Comparison of ENCODE assay signal across 18 cellular contexts in genomic region chr2:215723011-215723410, GRCh38.
DNase-seq lines count a peak whose midpoint lies in the region; ATAC-seq, FAIRE-seq and TF ChIP-seq lines count a peak whose summit lies in the region.
"Had no signal": no experiment of that assay in that cellular context is flagged by ENCODE, and none has a peak within 500 bp of the region (broad histone marks: within the 10 kb centered on the region; RNA-seq: fewer than 3 reads in every experiment).

No MANE protein-coding gene starts in this region.

- H3K9me3 ChIP-seq in Caco-2 (peaks cover 4% of the 10 kb centered on the region; the same call in 1 of the 2 replicates), astrocyte (ENCODE audit: insufficient read depth, low read depth, low read length) (no peaks in the 10 kb centered on the region), gastroesophageal sphincter (no peaks in the 10 kb centered on the region), aorta (ENCODE audit: control insufficient read depth, low read length) (no peaks in the 10 kb centered on the region)

- DNase-seq in Caco-2 (peak in 1 of 2 experiments; percentile 52), astrocyte (ENCODE audit: low read depth) (peak; percentile 86), progenitor cell of endocrine pancreas (ENCODE audit: low spot score, unreplicated experiment) (no peak), osteocyte (ENCODE audit: extremely low spot score, unreplicated experiment) (no peak), SW480 (ENCODE audit: low spot score) (no peak), aorta (no peak)
- DNase-seq in stimulated activated CD4-positive, alpha-beta T cell treated with anti-CD3 and anti-CD28 coated beads, Interleukin-1b, Interleukin-23, amount 100 ng/mL, for 48 hours = no peak
- DNase-seq: NCI-H1048, NCI-H1436 treated with DMSO at 0.1 percent for 48 hours, NCI-H2081, NCI-H510A treated with DMSO at 0.1 percent for 48 hours, NCI-H82, PC-9 had no signal

- H3K4me1 Mint-ChIP-seq in Caco-2 (ENCODE audit: low read depth, unreplicated experiment) = peaks cover 33% of the 10 kb centered on the region
- H3K4me1 Mint-ChIP-seq in astrocyte (ENCODE audit: low read depth, unreplicated experiment) = peaks cover 28% of the 10 kb centered on the region
- peaks cover 8% of the 10 kb centered on the region for H3K4me1 Mint-ChIP-seq in progenitor cell of endocrine pancreas (ENCODE audit: low read depth)
- H3K4me1 Mint-ChIP-seq in osteocyte (ENCODE audit: unreplicated experiment) = peaks cover 38% of the 10 kb centered on the region

- no peak overlapping the region for H3K9ac ChIP-seq in astrocyte (ENCODE audit: low read length)
- H3K9ac ChIP-seq: KMS-11 had no signal

- intact Hi-C loops in Caco-2 (cut with micrococcal nuclease; ENCODE audit: unreplicated experiment) (loop anchor here (1.0 kb wide), 2 partner anchors 10 to 39 kb away; no protein-coding TSS in a partner anchor), aorta (cut with DNase I) (no loop called here)

- H3K27me3 ChIP-seq in Caco-2 (replicated peaks; ENCODE audit: control insufficient read depth, insufficient read depth, low read length) (no peaks in the 10 kb centered on the region), astrocyte (ENCODE audit: insufficient read depth, low read length) (no peaks in the 10 kb centered on the region), gastroesophageal sphincter (no peaks in the 10 kb centered on the region), aorta (ENCODE audit: control insufficient read depth in 1 of 2, insufficient read depth in 2 of 2, low read length in 1 of 2) (no peaks in the 10 kb centered on the region)

- peaks cover 46% of the 10 kb centered on the region for H3K4me1 ChIP-seq in Caco-2
- H3K4me1 ChIP-seq in astrocyte (ENCODE audit: insufficient read depth, low read length) = peaks cover 24% of the 10 kb centered on the region
- peaks cover 5 to 31% (median 10%) of the 10 kb centered on the region in 3 donors for H3K4me1 ChIP-seq in gastroesophageal sphincter
- H3K4me1 ChIP-seq in aorta (ENCODE audit: control insufficient read depth in 1 of 2, insufficient read depth in 2 of 2, low read length in 2 of 2) = peaks cover 0 to 3% of the 10 kb centered on the region in 2 donors

- TF ChIP-seq POLR2A in gastroesophageal sphincter (IDR thresholded peaks at IDR 0.05) = no peak

- no peaks in the 10 kb centered on the region for H3K27me3 Mint-ChIP-seq in Caco-2 (ENCODE audit: insufficient read depth, unreplicated experiment)
- H3K27me3 Mint-ChIP-seq in astrocyte (ENCODE audit: low read depth, unreplicated experiment) = no peaks in the 10 kb centered on the region
- no peaks in the 10 kb centered on the region for H3K27me3 Mint-ChIP-seq in progenitor cell of endocrine pancreas
- no peaks in the 10 kb centered on the region for H3K27me3 Mint-ChIP-seq in osteocyte (ENCODE audit: unreplicated experiment)

- no peaks in the 10 kb centered on the region for H4K20me1 ChIP-seq in astrocyte (ENCODE audit: insufficient read depth, low read length)

- H3K9me3 Mint-ChIP-seq in Caco-2 (ENCODE audit: unreplicated experiment) (peaks cover 28% of the 10 kb centered on the region), astrocyte (ENCODE audit: unreplicated experiment) (no peaks in the 10 kb centered on the region), progenitor cell of endocrine pancreas (ENCODE audit: low read depth) (peaks cover 4% of the 10 kb centered on the region), osteocyte (ENCODE audit: unreplicated experiment) (peaks cover 9% of the 10 kb centered on the region)

- POLR2A ChIA-PET in Caco-2 (lab: Charles Lee) = no interaction called here

- ATAC-seq in gastroesophageal sphincter (no peak), aorta (ENCODE audit: low FRiP score) (no peak)
- ATAC-seq: Right ventricle myocardium inferior had no signal

- WGBS in gastroesophageal sphincter (ENCODE audit: low coverage in 1 of 2), 2 donors = 45 to 75% methylated on average over 1 of the region's 1 CpG
- WGBS in aorta, 2 donors = 32% methylated on average over 1 of the region's 1 CpG

- H3K4me2 ChIP-seq in astrocyte (ENCODE audit: low read length) = no peak overlapping the region
- H3K4me2 ChIP-seq: KMS-11, PC-9 had no signal

- H3K4me3 Mint-ChIP-seq in Caco-2 (ENCODE audit: unreplicated experiment) (no peak overlapping the region), astrocyte (ENCODE audit: unreplicated experiment) (no peak overlapping the region), progenitor cell of endocrine pancreas (ENCODE audit: low read depth) (no peak overlapping the region), osteocyte (ENCODE audit: unreplicated experiment) (no peak overlapping the region)
- H3K4me3 Mint-ChIP-seq: CD14-positive monocyte had no signal

- BruUV-seq in Caco-2 (replicated peaks; lab: Mats Ljungman, UMichigan) = no TSS peak

- TF ChIP-seq EP300 in gastroesophageal sphincter (IDR thresholded peaks at IDR 0.05) = no peak

- CTCF ChIA-PET in Caco-2 (lab: Charles Lee) = no interaction called here

- H3K27ac Mint-ChIP-seq in Caco-2 (ENCODE audit: unreplicated experiment) (peak overlapping the region; percentile 61), astrocyte (ENCODE audit: unreplicated experiment) (no peak overlapping the region), progenitor cell of endocrine pancreas (peak overlapping the region; percentile 6), osteocyte (ENCODE audit: unreplicated experiment) (no peak overlapping the region)

- H3K4me3 ChIP-seq in Caco-2 (ENCODE audit: low read depth, low read length) (no peak overlapping the region), astrocyte (ENCODE audit: insufficient read depth, low read depth, low read length) (no peak overlapping the region), gastroesophageal sphincter (no peak overlapping the region), aorta (ENCODE audit: low read length in 2 of 2) (no peak overlapping the region)
- H3K4me3 ChIP-seq: PC-9 had no signal

- H3K36me3 Mint-ChIP-seq in Caco-2 (ENCODE audit: insufficient read depth, unreplicated experiment) (peaks cover 6% of the 10 kb centered on the region), astrocyte (ENCODE audit: low read depth, unreplicated experiment) (peaks cover 22% of the 10 kb centered on the region), progenitor cell of endocrine pancreas (ENCODE audit: insufficient read depth) (no peaks in the 10 kb centered on the region), osteocyte (ENCODE audit: unreplicated experiment) (peaks cover 3% of the 10 kb centered on the region)

- TF ChIP-seq CTCF in Caco-2 (IDR thresholded peaks at IDR 0.05; ENCODE audit: insufficient read depth in 1 of 2, low read depth in 1 of 2, low read length in 1 of 2, severe bottlenecking in 1 of 2, unreplicated experiment in 1 of 2) = no peak
- TF ChIP-seq CTCF in astrocyte (IDR thresholded peaks at IDR 0.05; ENCODE audit: insufficient read depth, low read depth, low read length) = no peak
- TF ChIP-seq CTCF in gastroesophageal sphincter (IDR thresholded peaks at IDR 0.05) = no peak
- no peak for TF ChIP-seq CTCF in progenitor cell of endocrine pancreas (IDR thresholded peaks at IDR 0.05; ENCODE audit: unreplicated experiment)
- no peak for TF ChIP-seq CTCF in osteocyte (IDR thresholded peaks at IDR 0.05)

- H2AFZ ChIP-seq in astrocyte (ENCODE audit: low read depth, low read length) = no peak overlapping the region
- H2AFZ ChIP-seq: PC-9 had no signal

- H3K27ac ChIP-seq in astrocyte (ENCODE audit: low read depth, low read length) (peak overlapping the region; percentile 54), gastroesophageal sphincter (peak overlapping the region in 3 of 4 donors; percentile 6 to 77 (median 74)), aorta (ENCODE audit: low read depth in 1 of 2, low read length in 2 of 2) (no peak overlapping the region)
- H3K27ac ChIP-seq: KMS-11, PC-9 had no signal

- no peaks in the 10 kb centered on the region for H3K79me2 ChIP-seq in astrocyte (ENCODE audit: insufficient read depth, low read length)

- FAIRE-seq in astrocyte (lab: Jason Lieb, UNC) = peak; percentile 26
- FAIRE-seq: GM12892 had no signal

- H3K36me3 ChIP-seq in Caco-2 (ENCODE audit: control insufficient read depth, insufficient read depth, low read length) (no peaks in the 10 kb centered on the region), astrocyte (ENCODE audit: insufficient read depth, low read length) (no peaks in the 10 kb centered on the region), gastroesophageal sphincter (no peaks in the 10 kb centered on the region), aorta (ENCODE audit: control insufficient read depth in 1 of 2, insufficient read depth in 2 of 2, low read length in 1 of 2) (no peaks in the 10 kb centered on the region)

Comparison
In these comparisons a context has a peak if more than half of its experiments do, and no peak if none do; other contexts are left out.
1. H3K27ac Mint-ChIP-seq: peak in Caco-2 (single experiment) and progenitor cell of endocrine pancreas (single experiment); none in astrocyte (single experiment) and osteocyte (single experiment).
2. H3K27ac ChIP-seq: peak in astrocyte (single experiment) and gastroesophageal sphincter (3 of 4); none in aorta (0 of 2).